Comparison of ENCODE assay signal across 8 cellular contexts in the genomic region with DNA sequence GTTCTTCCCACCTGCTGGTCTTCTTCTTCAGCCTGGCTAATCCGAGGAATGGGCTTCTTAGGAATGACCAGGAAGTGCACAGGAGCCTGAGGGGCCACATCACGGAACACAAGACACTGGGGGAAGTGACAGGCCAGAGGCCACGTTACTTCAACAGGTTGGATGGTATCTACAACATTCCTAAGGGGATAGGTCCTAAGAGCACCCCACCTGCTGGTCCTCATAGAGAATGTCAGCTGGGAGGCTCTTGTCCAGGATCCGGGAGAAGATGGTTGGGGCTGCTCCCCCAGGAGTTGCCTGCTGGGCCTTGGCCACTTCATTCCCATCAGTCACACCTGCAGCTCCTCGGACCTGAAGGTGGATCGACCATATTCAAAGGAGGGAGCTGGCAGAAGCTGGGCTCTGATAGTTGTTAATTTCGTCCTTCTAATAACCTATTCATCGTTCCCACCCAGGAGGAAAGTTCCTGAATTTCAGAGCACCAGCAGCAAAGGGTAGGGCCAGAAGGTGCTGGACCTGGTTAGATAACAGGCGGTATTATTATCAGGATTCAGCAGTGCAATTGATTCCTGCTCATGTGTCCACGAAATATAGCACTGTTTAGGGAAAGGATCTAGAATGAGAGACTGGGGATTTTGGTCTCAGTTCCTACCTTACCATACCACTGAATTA. TPM values are rescaled to one million over a fixed set of nuclear protein-coding genes. Genes with fewer than 3 reads are reported as not detected.
A peak's percentile ranks its signal among the peaks of the same experiment; 100 is the strongest.
DNase-seq lines count a peak whose midpoint lies in the region; ATAC-seq and TF ChIP-seq lines count a peak whose summit lies in the region.

No MANE protein-coding gene starts in this region.

- peak overlapping the region; percentile 86 for H3K27ac ChIP-seq in KMS-11
- H3K27ac ChIP-seq in mesendoderm (ENCODE audit: low read depth, low read length): no peak overlapping the region

- BruUV-seq in MCF 10A (replicated peaks; lab: Mats Ljungman, UMichigan): no TSS peak

- intact Hi-C loops in MCF 10A (cut with micrococcal nuclease): loop anchor here (2.0 kb wide), 1 partner anchor 167 kb away; no protein-coding TSS in a partner anchor

- H3K4me2 ChIP-seq in KMS-11 (peak overlapping the region; percentile 96), mesendoderm (ENCODE audit: low read length) (no peak overlapping the region)

- H3K9ac ChIP-seq in KMS-11 (no peak overlapping the region), mesendoderm (ENCODE audit: low read length) (peak overlapping the region; percentile 5)

- WGBS in mesendoderm (ENCODE audit: extremely low coverage, insufficient coverage, low lambda C conversion rate): no CpG with 5 or more reads among the region's 10 CpGs

- no peak overlapping the region for H2BK120ac ChIP-seq in mesendoderm (ENCODE audit: low read depth, low read length)

- no peaks in the 10 kb centered on the region for H3K36me3 ChIP-seq in KMS-11 (ENCODE audit: insufficient read depth)
- H3K36me3 ChIP-seq in mesendoderm (ENCODE audit: control insufficient read depth, insufficient read depth, low read length): no peaks in the 10 kb centered on the region

- ATAC-seq in GM18520 (IDR thresholded peaks at IDR 0.05; ENCODE audit: unreplicated experiment): no peak
- no peak for ATAC-seq in esophagus mucosa

- no peak overlapping the region for H2BK15ac ChIP-seq in mesendoderm (replicated peaks; ENCODE audit: low read depth)

- H3K4me3 ChIP-seq in KMS-11 (IDR thresholded peaks at IDR 0.05; ENCODE audit: insufficient read depth, low read depth, low read length) (no peak overlapping the region), mesendoderm (ENCODE audit: low read length) (no peak overlapping the region)

- no peak overlapping the region for H3K4ac ChIP-seq in mesendoderm (ENCODE audit: low read depth, low read length)

- H4K20me1 ChIP-seq in KMS-11 (ENCODE audit: insufficient read depth): no peaks in the 10 kb centered on the region

- H3K4me1 ChIP-seq in KMS-11 (ENCODE audit: low read depth, poor library complexity, severe bottlenecking) (peaks cover 35% of the 10 kb centered on the region), mesendoderm (ENCODE audit: control insufficient read depth, low read depth, low read length) (peaks cover 4% of the 10 kb centered on the region)

- no peak overlapping the region for H3K56ac ChIP-seq in mesendoderm (ENCODE audit: low read length)

- H2BK5ac ChIP-seq in mesendoderm (ENCODE audit: low read length): no peak overlapping the region

- peaks cover 11% of the 10 kb centered on the region for H3K27me3 Mint-ChIP-seq in MCF 10A (ENCODE audit: insufficient read depth, unreplicated experiment)

- H3K9me3 Mint-ChIP-seq in MCF 10A (ENCODE audit: unreplicated experiment): no peaks in the 10 kb centered on the region

- H3K36me3 Mint-ChIP-seq in MCF 10A (ENCODE audit: insufficient read depth, unreplicated experiment): peaks cover 14% of the 10 kb centered on the region

- no peak overlapping the region for H2AK5ac ChIP-seq in mesendoderm (ENCODE audit: low read length)

- CTCF ChIA-PET in MCF 10A (lab: Yijun Ruan, JAX): interaction anchor here (0.6 to 4.4 kb wide), 21 partner anchors 7 to 241 kb away, joined by 3 to 33 read pairs (median 4); a partner anchor contains a TSS

- no peaks in the 10 kb centered on the region for H3K79me1 ChIP-seq in mesendoderm (ENCODE audit: low read length)

- H3K27ac Mint-ChIP-seq in MCF 10A (ENCODE audit: low read depth, unreplicated experiment): no peak overlapping the region

- peaks cover 20% of the 10 kb centered on the region for H3K4me1 Mint-ChIP-seq in MCF 10A (ENCODE audit: insufficient read depth, unreplicated experiment)

- H3K79me2 ChIP-seq in KMS-11 (ENCODE audit: insufficient read depth, low read depth): no peaks in the 10 kb centered on the region
- H3K79me2 ChIP-seq in mesendoderm (ENCODE audit: control insufficient read depth, insufficient read depth, low read length): no peaks in the 10 kb centered on the region

- H3K23ac ChIP-seq in mesendoderm (ENCODE audit: low read length): no peak overlapping the region

- peak overlapping the region; percentile 28 for H3K4me3 Mint-ChIP-seq in MCF 10A (ENCODE audit: unreplicated experiment)

- TF ChIP-seq CTCF in KMS-11 (conservative IDR thresholded peaks at IDR 0.05; ENCODE audit: low read depth, low read length): peak; percentile 23; the same call in 1 of the 2 replicates
- TF ChIP-seq CTCF in MCF 10A (IDR thresholded peaks at IDR 0.05; ENCODE audit: unreplicated experiment): peak; percentile 17

- no peak overlapping the region for H4K8ac ChIP-seq in mesendoderm (ENCODE audit: low read depth, low read length)

- H2AFZ ChIP-seq in KMS-11 (ENCODE audit: low read depth): no peak overlapping the region

- DNase-seq in EH (ENCODE audit: low read depth): peak; percentile 49
- DNase-seq in MCF 10A (ENCODE audit: unreplicated experiment): peak; percentile 56
- peak; percentile 91 for DNase-seq in mesendoderm
- no peak for DNase-seq in hippocampal formation (lab: John Stamatoyannopoulos, UW)
- DNase-seq in cerebellar nuclear complex (lab: John Stamatoyannopoulos, UW): no peak

- H3K27me3 ChIP-seq in KMS-11 (ENCODE audit: insufficient read depth, low read depth): no peaks in the 10 kb centered on the region; the same call in 1 of the 2 replicates
- no peaks in the 10 kb centered on the region for H3K27me3 ChIP-seq in mesendoderm (ENCODE audit: insufficient read depth, low read length, poor library complexity)

- H3K18ac ChIP-seq in mesendoderm (ENCODE audit: low read length): no peak overlapping the region

- H4K5ac ChIP-seq in mesendoderm (ENCODE audit: low read length): no peak overlapping the region

- POLR2A ChIA-PET in MCF 10A (lab: Yijun Ruan, JAX): interaction anchor here (0.7 to 2.1 kb wide), 25 partner anchors 9 to 259 kb away, joined by 3 to 16 read pairs (median 4); a partner anchor contains a TSS

RNA-seq across cellular contexts. Expression of a gene that starts 1.3 kb away (rescaled TPM):
- total RNA-seq in MCF 10A (2022): 45.4 and 48.2 TPM in 2 replicates
- polyA plus RNA-seq in mesendoderm (2013, experiment 1 of 2): 28.3 TPM
- 29.5 TPM for polyA plus RNA-seq in mesendoderm (2013, experiment 2 of 2)
- 30.2 TPM for total RNA-seq in esophagus mucosa

RNA-seq across cellular contexts. Expression of a gene that starts 1.5 kb away (rescaled TPM):
- total RNA-seq in MCF 10A (2022): 0.37 and 1.1 TPM in 2 replicates
- 0.08 TPM for polyA plus RNA-seq in mesendoderm (2013, experiment 1 of 2)
- 0.14 TPM for polyA plus RNA-seq in mesendoderm (2013, experiment 2 of 2)
- 0.20 TPM for total RNA-seq in esophagus mucosa

RNA-seq across cellular contexts. Expression of a gene that starts 15.0 kb away (rescaled TPM):
- total RNA-seq in MCF 10A (2022): not detected in 2 replicates
- not detected for polyA plus RNA-seq in mesendoderm (2013, experiment 1 of 2)
- not detected for polyA plus RNA-seq in mesendoderm (2013, experiment 2 of 2)
- total RNA-seq in esophagus mucosa: not detected

RNA-seq across cellular contexts. Expression of a gene that starts 15.5 kb away (rescaled TPM):
- total RNA-seq in MCF 10A (2022) (4.6 and 7.0 TPM in 2 replicates), esophagus mucosa (1.7 TPM)
- 1.6 TPM for polyA plus RNA-seq in mesendoderm (2013, experiment 1 of 2)
- 1.5 TPM for polyA plus RNA-seq in mesendoderm (2013, experiment 2 of 2)

RNA-seq across cellular contexts. Expression of a gene that starts 22.2 kb away (rescaled TPM):
- total RNA-seq in MCF 10A (2022) (5.7 and 10.0 TPM in 2 replicates), esophagus mucosa (1.3 TPM)
- 11.4 TPM for polyA plus RNA-seq in mesendoderm (2013, experiment 1 of 2)
- polyA plus RNA-seq in mesendoderm (2013, experiment 2 of 2): 11.0 TPM

Comparison
In these comparisons a context has a peak if more than half of its experiments do, and no peak if none do; other contexts are left out.
1. DNase-seq: peak in EH (single experiment), MCF 10A (single experiment) and mesendoderm (single experiment); none in hippocampal formation (0 of 2) and cerebellar nuclear complex (0 of 2).